13 cellular contexts compared by ENCODE assay signal in the genomic region with DNA sequence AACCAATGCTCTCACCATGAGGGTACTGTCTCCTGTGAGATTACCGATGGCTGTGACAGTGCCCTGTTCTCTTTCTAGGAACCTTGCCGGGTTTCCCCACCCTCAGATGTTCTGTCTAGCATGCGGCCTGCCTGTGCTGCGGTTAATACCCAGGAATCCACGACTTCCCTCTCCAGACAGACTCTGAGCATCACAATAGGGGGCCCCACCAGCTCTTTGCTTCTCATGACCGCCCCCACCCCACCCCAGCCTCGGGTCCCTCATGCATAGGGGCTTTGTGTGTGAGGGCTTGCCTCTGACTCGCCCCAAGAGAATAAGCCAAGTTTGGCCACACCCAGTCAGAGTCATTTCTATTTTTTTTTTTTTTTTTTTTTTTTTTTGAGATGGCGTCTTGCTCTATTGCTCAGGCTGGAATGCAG. TPM values are rescaled to one million over a fixed set of nuclear protein-coding genes. Genes with fewer than 3 reads are reported as not detected.
DNase-seq lines count a peak whose midpoint lies in the region; ATAC-seq, FAIRE-seq and TF ChIP-seq lines count a peak whose summit lies in the region.
"Had no signal": no experiment of that assay in that cellular context is flagged by ENCODE, and none has a peak within 500 bp of the region (broad histone marks: within the 10 kb centered on the region; RNA-seq: fewer than 3 reads in every experiment).

No MANE protein-coding gene starts in this region.

- no peaks in the 10 kb centered on the region for H3K9me3 ChIP-seq in T-helper 17 cell (ENCODE audit: control insufficient read depth, low read length, poor library complexity, severe bottlenecking)
- H3K9me3 ChIP-seq: thoracic aorta had no signal

- H3K27me3 Mint-ChIP-seq in T-helper 17 cell = no peaks in the 10 kb centered on the region

- peak overlapping the region; percentile 68 for H3K27ac Mint-ChIP-seq in T-helper 17 cell

- H3K27me3 ChIP-seq in bronchial epithelial cell (ENCODE audit: control insufficient read depth, insufficient read depth, low read length) = peaks cover 4% of the 10 kb centered on the region
- H3K27me3 ChIP-seq: cardiac muscle cell had no signal

- H3K4me1 Mint-ChIP-seq in T-helper 17 cell = peaks cover 35% of the 10 kb centered on the region

- no peak for TF ChIP-seq POLR2A in GM12891 (IDR thresholded peaks at IDR 0.05; ENCODE audit: low read depth, low read length)

- FAIRE-seq in GM12891 (lab: Jason Lieb, UNC) (peak; percentile 84), bronchial epithelial cell (lab: Jason Lieb, UNC) (no peak)

- peak; percentile 65 for DNase-seq in GM12891 (ENCODE audit: insufficient read length, low spot score)
- DNase-seq in T-helper 17 cell = peak in 1 of 3 donors; percentile 15
- DNase-seq in bronchial epithelial cell (ENCODE audit: low read depth) = peak; percentile 17
- DNase-seq in stimulated activated CD4-positive, alpha-beta T cell treated with anti-CD3 and anti-CD28 coated beads, TNF-alpha, amount 100 ng/mL, for 48 hours (ENCODE audit: low read depth in 3 of 3) = peak in 2 of 3 donors; percentile 36 to 43
- DNase-seq in COR-L47 (lab: John Stamatoyannopoulos, UW) = no peak
- no peak for DNase-seq in dedifferentiated amniotic fluid mesenchymal stem cell (ENCODE audit: extremely low spot score)
- DNase-seq in NCI-H1417 (lab: John Stamatoyannopoulos, UW) = no peak
- DNase-seq: foreskin melanocyte, mesenchymal stem cell, MM.1S had no signal

- H3K4me3 ChIP-seq in bronchial epithelial cell (ENCODE audit: low read depth, low read length) = no peak overlapping the region
- H3K4me3 ChIP-seq: cardiac muscle cell, thoracic aorta had no signal

- H3K36me3 Mint-ChIP-seq in T-helper 17 cell (ENCODE audit: low read depth) = peaks cover 7% of the 10 kb centered on the region

- peak overlapping the region; percentile 21 for H3K4me3 Mint-ChIP-seq in T-helper 17 cell

- TF ChIP-seq CTCF in bronchial epithelial cell (IDR thresholded peaks at IDR 0.05; ENCODE audit: insufficient read depth, low read length, severe bottlenecking) = no peak

- ATAC-seq in T-helper 17 cell = peak; percentile 80
- no peak for ATAC-seq in HG03521 (IDR thresholded peaks at IDR 0.05; ENCODE audit: unreplicated experiment)

- no peaks in the 10 kb centered on the region for H3K36me3 ChIP-seq in bronchial epithelial cell (ENCODE audit: control insufficient read depth, insufficient read depth, low read length)
- H3K36me3 ChIP-seq: cardiac muscle cell, thoracic aorta had no signal

TF ChIP-seq in GM12891, 5 proteins besides CTCF, POLR2A, EP300 and RAD21:
- no peak for TF ChIP-seq PAX5 (IDR thresholded peaks at IDR 0.05; ENCODE audit: insufficient read depth, low read length, severe bottlenecking)
- TF ChIP-seq SPI1 (IDR thresholded peaks at IDR 0.05; ENCODE audit: low read depth, low read length) = no peak
- TF ChIP-seq POU2F2 (IDR thresholded peaks at IDR 0.05; ENCODE audit: low read depth, low read length) = no peak
- no peak for TF ChIP-seq TAF1 (IDR thresholded peaks at IDR 0.05; ENCODE audit: low read depth, low read length)
- TF ChIP-seq POLR2AphosphoS5 (IDR thresholded peaks at IDR 0.05; ENCODE audit: low read depth, low read length) = no peak

RNA-seq across cellular contexts. Expression of a gene that starts 10.3 kb away (rescaled TPM):
- 80.4 TPM for polyA plus RNA-seq in GM12891 (2012; ENCODE audit: low read depth, missing spikeins)
- total RNA-seq in T-helper 17 cell (10 to 100 TPM; 89.1 to 94.7 TPM), bronchial epithelial cell (not detected in 2 replicates)
- polyA plus RNA-seq: cardiac muscle cell had no signal

Comparison
In these comparisons a context has a peak if more than half of its experiments do, and no peak if none do; other contexts are left out.
1. DNase-seq: peak in GM12891 (single experiment), bronchial epithelial cell (single experiment) and stimulated activated CD4-positive, alpha-beta T cell treated with anti-CD3 and anti-CD28 coated beads, TNF-alpha, amount 100 ng/mL, for 48 hours (2 of 3); none in COR-L47 (single experiment), dedifferentiated amniotic fluid mesenchymal stem cell (single experiment) and NCI-H1417 (0 of 3).
2. RNA of a gene that starts 10.3 kb away (total RNA-seq): 89.1 to 94.7 TPM in T-helper 17 cell; not detected in bronchial epithelial cell; every median in the first group is over 10 times any median in the second.